8 cellular contexts compared by ENCODE assay signal in the genomic region with DNA sequence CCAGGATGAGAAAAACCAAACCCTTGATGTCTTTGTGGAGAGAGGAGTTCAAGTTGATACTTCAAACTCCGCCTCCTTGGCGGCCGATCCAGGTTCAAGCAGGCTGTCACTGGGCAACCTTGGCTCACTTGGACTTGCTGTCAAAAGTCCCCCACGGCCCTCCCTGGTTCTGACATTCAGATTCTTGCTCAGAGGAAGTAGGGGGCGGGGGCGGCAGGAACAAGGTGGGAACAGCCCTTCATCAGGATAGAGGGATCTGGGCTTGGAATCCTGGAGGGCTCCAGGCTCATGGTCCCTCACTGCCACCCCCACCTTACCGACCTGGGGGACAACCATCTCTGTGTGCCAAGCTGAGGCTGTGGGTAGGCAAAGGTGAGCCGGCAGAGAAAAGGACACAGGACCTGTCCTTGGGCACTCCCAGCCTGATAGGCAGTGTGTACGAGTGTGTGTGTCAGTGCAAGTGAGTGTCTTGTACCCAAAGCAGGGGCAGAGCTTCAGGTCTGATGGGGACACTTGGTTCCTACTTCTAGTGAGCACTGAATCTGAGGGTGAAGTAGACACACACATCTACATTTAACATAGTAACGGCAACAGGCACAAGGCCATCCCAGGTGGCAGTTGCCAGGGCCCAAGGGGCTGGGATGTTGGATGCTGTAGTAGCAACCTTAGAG. TPM values are rescaled to one million over a fixed set of nuclear protein-coding genes. Genes with fewer than 3 reads are reported as not detected.
DNase-seq lines count a peak whose midpoint lies in the region; ATAC-seq and TF ChIP-seq lines count a peak whose summit lies in the region.

No MANE protein-coding gene starts in this region.

- no peak for TF ChIP-seq POLR2A in esophagus muscularis mucosa (IDR thresholded peaks at IDR 0.05; ENCODE audit: low read depth)

- ATAC-seq in HG03378 (IDR thresholded peaks at IDR 0.05; ENCODE audit: unreplicated experiment): no peak

- H3K36me3 ChIP-seq in esophagus muscularis mucosa: no peaks in the 10 kb centered on the region

- peaks cover 55% of the 10 kb centered on the region for H3K4me1 Mint-ChIP-seq in activated CD4-positive, alpha-beta T cell treated with anti-CD3 and anti-CD28 coated beads, Interleukin-2, amount 10 ng/mL, durations not matched to agents 24 days and 14 days

- TF ChIP-seq EP300 in esophagus muscularis mucosa (IDR thresholded peaks at IDR 0.05): no peak

- TF ChIP-seq CTCF in HL-60 (IDR thresholded peaks at IDR 0.05; ENCODE audit: insufficient read depth, low read length) (no peak), esophagus muscularis mucosa (IDR thresholded peaks at IDR 0.05) (no peak)

- H3K36me3 Mint-ChIP-seq in activated CD4-positive, alpha-beta T cell treated with anti-CD3 and anti-CD28 coated beads, Interleukin-2, amount 10 ng/mL, durations not matched to agents 24 days and 14 days (ENCODE audit: low read depth): peaks cover 42% of the 10 kb centered on the region

- WGBS in esophagus muscularis mucosa: 66% methylated on average over 9 of the region's 10 CpGs

- peak overlapping the region; percentile 100 for H3K27ac ChIP-seq in HL-60 (replicated peaks)
- H3K27ac ChIP-seq in esophagus muscularis mucosa (replicated peaks in 1 of 4): peak overlapping the region; percentile 48 to 84 (median 74)

- no peaks in the 10 kb centered on the region for H3K9me3 ChIP-seq in esophagus muscularis mucosa

- H3K4me3 Mint-ChIP-seq in activated CD4-positive, alpha-beta T cell treated with anti-CD3 and anti-CD28 coated beads, Interleukin-2, amount 10 ng/mL, durations not matched to agents 24 days and 14 days: peak overlapping the region; percentile 91

- H3K9me3 Mint-ChIP-seq in activated CD4-positive, alpha-beta T cell treated with anti-CD3 and anti-CD28 coated beads, Interleukin-2, amount 10 ng/mL, durations not matched to agents 24 days and 14 days: peaks cover 4% of the 10 kb centered on the region

- peak; percentile 78 to 83 for DNase-seq in HL-60 (ENCODE audit: low read depth in 1 of 2, low spot score in 1 of 2)
- peak; percentile 82 for DNase-seq in activated CD4-positive, alpha-beta T cell treated with anti-CD3 and anti-CD28 coated beads, Interleukin-2, amount 10 ng/mL, durations not matched to agents 24 days and 14 days
- no peak for DNase-seq in esophagus muscularis mucosa (ENCODE audit: extremely low spot score)
- peak; percentile 45 for DNase-seq in stimulated activated CD4-positive, alpha-beta T cell treated with anti-CD3 and anti-CD28 coated beads, Interleukin-4, amount 100 ng/mL, for 24 hours
- no peak for DNase-seq in NAMALWA (ENCODE audit: low spot score)
- DNase-seq in effector CD8-positive, alpha-beta T cell (lab: John Stamatoyannopoulos, UW): no peak
- DNase-seq in DMS53 treated with DMSO at 0.1 percent for 48 hours (lab: John Stamatoyannopoulos, UW; ENCODE audit: unreplicated experiment): no peak

- H3K4me3 ChIP-seq in HL-60 (replicated peaks; ENCODE audit: insufficient read depth, low read length): peak overlapping the region; percentile 72
- H3K4me3 ChIP-seq in esophagus muscularis mucosa: no peak overlapping the region

- H3K27ac Mint-ChIP-seq in activated CD4-positive, alpha-beta T cell treated with anti-CD3 and anti-CD28 coated beads, Interleukin-2, amount 10 ng/mL, durations not matched to agents 24 days and 14 days: peak overlapping the region; percentile 100

- H3K27me3 ChIP-seq in HL-60 (ENCODE audit: insufficient read depth, poor library complexity, severe bottlenecking) (no peaks in the 10 kb centered on the region), esophagus muscularis mucosa (peaks cover 0 to 22% (median 2%) of the 10 kb centered on the region in 4 donors)

- peaks cover 6 to 52% (median 44%) of the 10 kb centered on the region in 4 donors for H3K4me1 ChIP-seq in esophagus muscularis mucosa

- peaks cover 4% of the 10 kb centered on the region for H3K27me3 Mint-ChIP-seq in activated CD4-positive, alpha-beta T cell treated with anti-CD3 and anti-CD28 coated beads, Interleukin-2, amount 10 ng/mL, durations not matched to agents 24 days and 14 days

- intact Hi-C loops in activated CD4-positive, alpha-beta T cell treated with anti-CD3 and anti-CD28 coated beads, Interleukin-2, amount 10 ng/mL, durations not matched to agents 24 days and 14 days (cut with micrococcal nuclease): loop anchor here (5.0 to 10.0 kb wide), 7 partner anchors 182 to 1507 kb away; a partner anchor contains a TSS
- intact Hi-C loops in esophagus muscularis mucosa (cut with DNase I): no loop called here

RNA-seq across cellular contexts. Expression of a gene that starts 6.6 kb away (rescaled TPM):
- total RNA-seq in activated CD4-positive, alpha-beta T cell treated with anti-CD3 and anti-CD28 coated beads, Interleukin-2, amount 10 ng/mL, durations not matched to agents 24 days and 14 days: 22.6 and 23.6 TPM in 2 replicates
- total RNA-seq in esophagus muscularis mucosa: 10 to 100 TPM in 3 of 4 donors, 1 to 10 TPM in 1; 10.0 to 19.0 (median 16.0) TPM

RNA-seq across cellular contexts. Expression of a gene that starts 16.8 kb away (rescaled TPM):
- 139 and 143 TPM in 2 replicates for total RNA-seq in activated CD4-positive, alpha-beta T cell treated with anti-CD3 and anti-CD28 coated beads, Interleukin-2, amount 10 ng/mL, durations not matched to agents 24 days and 14 days
- 10 to 100 TPM; 35.3 to 59.6 (median 47.0) TPM for total RNA-seq in esophagus muscularis mucosa

RNA-seq across cellular contexts. Expression of a gene that starts 54.5 kb away (rescaled TPM):
- not detected in 2 replicates for total RNA-seq in activated CD4-positive, alpha-beta T cell treated with anti-CD3 and anti-CD28 coated beads, Interleukin-2, amount 10 ng/mL, durations not matched to agents 24 days and 14 days
- under 1 TPM in 2 of 4 donors, not detected in 2; 0.23 to 0.66 TPM for total RNA-seq in esophagus muscularis mucosa

Comparison
In these comparisons a context has a peak if more than half of its experiments do, and no peak if none do; other contexts are left out.
1. DNase-seq: peak in HL-60 (2 of 2), activated CD4-positive, alpha-beta T cell treated with anti-CD3 and anti-CD28 coated beads, Interleukin-2, amount 10 ng/mL, durations not matched to agents 24 days and 14 days (single experiment) and stimulated activated CD4-positive, alpha-beta T cell treated with anti-CD3 and anti-CD28 coated beads, Interleukin-4, amount 100 ng/mL, for 24 hours (single experiment); none in esophagus muscularis mucosa (single experiment), NAMALWA (single experiment), effector CD8-positive, alpha-beta T cell (single experiment) and DMS53 treated with DMSO at 0.1 percent for 48 hours (single experiment).